Comparison of ENCODE assay signal across 1 cellular context in the genomic region with DNA sequence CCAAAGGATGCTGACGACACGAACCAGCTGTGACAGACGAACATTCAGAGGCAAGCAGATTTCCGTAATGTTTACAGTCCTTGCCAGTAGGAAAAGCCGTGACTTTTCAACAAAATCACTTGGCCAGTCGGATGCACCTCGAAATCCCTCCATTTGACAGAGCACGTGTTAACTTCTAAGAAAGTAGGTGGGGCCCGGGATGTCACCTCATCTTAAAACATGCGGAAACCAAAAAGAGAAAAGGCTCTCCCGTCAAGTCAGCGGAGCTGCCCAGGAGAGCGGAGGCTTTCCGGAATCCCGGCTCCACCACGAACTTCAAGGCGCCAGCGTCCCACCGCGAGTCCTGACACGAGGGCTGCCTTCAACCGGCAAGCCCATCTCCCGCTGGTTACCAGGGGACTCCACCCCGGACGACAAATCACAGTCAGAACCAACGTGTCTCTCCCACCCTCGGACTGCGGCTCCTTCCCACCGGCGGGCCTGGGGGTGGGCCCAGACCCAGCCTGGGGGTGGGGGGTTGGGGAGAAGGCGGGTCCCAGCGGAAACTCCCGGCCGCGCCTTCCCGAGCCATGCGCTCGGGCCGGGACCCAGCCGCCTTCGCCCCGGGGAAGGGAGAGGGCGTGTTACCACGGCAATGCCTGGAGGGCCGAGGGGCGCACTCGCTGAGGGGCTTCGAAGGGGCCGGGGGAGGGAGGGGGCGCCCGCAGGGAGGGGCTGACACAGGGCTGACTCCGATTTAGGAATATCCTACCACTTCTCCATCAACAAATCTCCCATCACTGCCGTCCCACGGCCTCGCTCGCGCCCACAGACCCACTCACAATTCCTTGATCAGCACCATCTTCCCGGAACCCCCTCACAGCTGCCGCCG.
TF ChIP-seq lines count a peak whose summit lies in the region.

No MANE protein-coding gene starts in this region.

TF ChIP-seq in HEK293, 187 proteins besides CTCF, POLR2A, EP300 and RAD21 (continued from another document and continues in another):
- TF ChIP-seq, protein P1, sequence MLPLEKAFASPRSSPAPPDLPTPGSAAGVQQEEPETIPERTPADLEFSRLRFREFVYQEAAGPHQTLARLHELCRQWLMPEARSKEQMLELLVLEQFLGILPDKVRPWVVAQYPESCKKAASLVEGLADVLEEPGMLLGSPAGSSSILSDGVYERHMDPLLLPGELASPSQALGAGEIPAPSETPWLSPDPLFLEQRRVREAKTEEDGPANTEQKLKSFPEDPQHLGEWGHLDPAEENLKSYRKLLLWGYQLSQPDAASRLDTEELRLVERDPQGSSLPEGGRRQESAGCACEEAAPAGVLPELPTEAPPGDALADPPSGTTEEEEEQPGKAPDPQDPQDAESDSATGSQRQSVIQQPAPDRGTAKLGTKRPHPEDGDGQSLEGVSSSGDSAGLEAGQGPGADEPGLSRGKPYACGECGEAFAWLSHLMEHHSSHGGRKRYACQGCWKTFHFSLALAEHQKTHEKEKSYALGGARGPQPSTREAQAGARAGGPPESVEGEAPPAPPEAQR (tag by site-specific recombination; IDR thresholded peaks at IDR 0.05), result no peak
- no peak for TF ChIP-seq ZFP37 (tag by site-specific recombination; IDR thresholded peaks at IDR 0.05)
- peak; percentile 77; the same call in 1 of the 2 replicates for TF ChIP-seq ZNF560 (tag by site-specific recombination; IDR thresholded peaks at IDR 0.05; ENCODE audit: borderline replicate concordance)
- peak; percentile 48 for TF ChIP-seq ZFHX2 (tag by site-specific recombination; conservative IDR thresholded peaks at IDR 0.05)
- peak; percentile 25 for TF ChIP-seq ZNF335 (tag by site-specific recombination; conservative IDR thresholded peaks at IDR 0.05)
- TF ChIP-seq PRDM1 (tag by site-specific recombination; IDR thresholded peaks at IDR 0.05), result no peak
- TF ChIP-seq, protein P2, sequence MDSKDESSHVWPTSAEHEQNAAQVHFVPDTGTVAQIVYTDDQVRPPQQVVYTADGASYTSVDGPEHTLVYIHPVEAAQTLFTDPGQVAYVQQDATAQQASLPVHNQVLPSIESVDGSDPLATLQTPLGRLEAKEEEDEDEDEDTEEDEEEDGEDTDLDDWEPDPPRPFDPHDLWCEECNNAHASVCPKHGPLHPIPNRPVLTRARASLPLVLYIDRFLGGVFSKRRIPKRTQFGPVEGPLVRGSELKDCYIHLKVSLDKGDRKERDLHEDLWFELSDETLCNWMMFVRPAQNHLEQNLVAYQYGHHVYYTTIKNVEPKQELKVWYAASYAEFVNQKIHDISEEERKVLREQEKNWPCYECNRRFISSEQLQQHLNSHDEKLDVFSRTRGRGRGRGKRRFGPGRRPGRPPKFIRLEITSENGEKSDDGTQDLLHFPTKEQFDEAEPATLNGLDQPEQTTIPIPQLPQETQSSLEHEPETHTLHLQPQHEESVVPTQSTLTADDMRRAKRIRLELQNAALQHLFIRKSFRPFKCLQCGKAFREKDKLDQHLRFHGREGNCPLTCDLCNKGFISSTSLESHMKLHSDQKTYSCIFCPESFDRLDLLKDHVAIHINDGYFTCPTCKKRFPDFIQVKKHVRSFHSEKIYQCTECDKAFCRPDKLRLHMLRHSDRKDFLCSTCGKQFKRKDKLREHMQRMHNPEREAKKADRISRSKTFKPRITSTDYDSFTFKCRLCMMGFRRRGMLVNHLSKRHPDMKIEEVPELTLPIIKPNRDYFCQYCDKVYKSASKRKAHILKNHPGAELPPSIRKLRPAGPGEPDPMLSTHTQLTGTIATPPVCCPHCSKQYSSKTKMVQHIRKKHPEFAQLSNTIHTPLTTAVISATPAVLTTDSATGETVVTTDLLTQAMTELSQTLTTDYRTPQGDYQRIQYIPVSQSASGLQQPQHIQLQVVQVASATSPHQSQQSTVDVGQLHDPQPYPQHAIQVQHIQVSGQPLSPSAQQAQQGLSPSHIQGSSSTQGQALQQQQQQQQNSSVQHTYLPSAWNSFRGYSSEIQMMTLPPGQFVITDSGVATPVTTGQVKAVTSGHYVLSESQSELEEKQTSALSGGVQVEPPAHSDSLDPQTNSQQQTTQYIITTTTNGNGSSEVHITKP (tag by site-specific recombination; IDR thresholded peaks at IDR 0.05), result peak; percentile 95
- TF ChIP-seq ZNF169 (tag by site-specific recombination; IDR thresholded peaks at IDR 0.05), result no peak
- peak; percentile 81 for TF ChIP-seq KLF1 (tag by site-specific recombination; IDR thresholded peaks at IDR 0.05)
- TF ChIP-seq YY2 (tag by site-specific recombination; IDR thresholded peaks at IDR 0.05), result 0 out of 2 replicates have a peak, but pooled peaks have one; percentile 13
- TF ChIP-seq MEIS1 (CRISPR knock-in tag; IDR thresholded peaks at IDR 0.05; ENCODE audit: borderline replicate concordance), result no peak
- TF ChIP-seq, protein P3, sequence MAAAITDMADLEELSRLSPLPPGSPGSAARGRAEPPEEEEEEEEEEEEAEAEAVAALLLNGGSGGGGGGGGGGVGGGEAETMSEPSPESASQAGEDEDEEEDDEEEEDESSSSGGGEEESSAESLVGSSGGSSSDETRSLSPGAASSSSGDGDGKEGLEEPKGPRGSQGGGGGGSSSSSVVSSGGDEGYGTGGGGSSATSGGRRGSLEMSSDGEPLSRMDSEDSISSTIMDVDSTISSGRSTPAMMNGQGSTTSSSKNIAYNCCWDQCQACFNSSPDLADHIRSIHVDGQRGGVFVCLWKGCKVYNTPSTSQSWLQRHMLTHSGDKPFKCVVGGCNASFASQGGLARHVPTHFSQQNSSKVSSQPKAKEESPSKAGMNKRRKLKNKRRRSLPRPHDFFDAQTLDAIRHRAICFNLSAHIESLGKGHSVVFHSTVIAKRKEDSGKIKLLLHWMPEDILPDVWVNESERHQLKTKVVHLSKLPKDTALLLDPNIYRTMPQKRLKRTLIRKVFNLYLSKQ (tag by site-specific recombination; IDR thresholded peaks at IDR 0.05; ENCODE audit: borderline replicate concordance), result no peak
- no peak for TF ChIP-seq ZNF157 (tag by site-specific recombination; IDR thresholded peaks at IDR 0.05)
- TF ChIP-seq ZNF341 (tag by site-specific recombination; IDR thresholded peaks at IDR 0.05; ENCODE audit: low read depth), result no peak
- TF ChIP-seq SP2 (tag by site-specific recombination; IDR thresholded peaks at IDR 0.05), result peak; percentile 86
- no peak for TF ChIP-seq ZNF610 (tag by site-specific recombination; IDR thresholded peaks at IDR 0.05; ENCODE audit: borderline replicate concordance)
- no peak for TF ChIP-seq FEZF1 (tag by site-specific recombination; IDR thresholded peaks at IDR 0.05)
- no peak for TF ChIP-seq SETDB1 (IDR thresholded peaks at IDR 0.05; ENCODE audit: insufficient read length, low read length)
- peak; percentile 22; the same call in 1 of the 2 replicates for TF ChIP-seq ZBTB20 (tag by site-specific recombination; IDR thresholded peaks at IDR 0.05)
- peak; percentile 45; the same call in 1 of the 2 replicates for TF ChIP-seq KLF10 (tag by site-specific recombination; IDR thresholded peaks at IDR 0.05)
- TF ChIP-seq, protein P4, sequence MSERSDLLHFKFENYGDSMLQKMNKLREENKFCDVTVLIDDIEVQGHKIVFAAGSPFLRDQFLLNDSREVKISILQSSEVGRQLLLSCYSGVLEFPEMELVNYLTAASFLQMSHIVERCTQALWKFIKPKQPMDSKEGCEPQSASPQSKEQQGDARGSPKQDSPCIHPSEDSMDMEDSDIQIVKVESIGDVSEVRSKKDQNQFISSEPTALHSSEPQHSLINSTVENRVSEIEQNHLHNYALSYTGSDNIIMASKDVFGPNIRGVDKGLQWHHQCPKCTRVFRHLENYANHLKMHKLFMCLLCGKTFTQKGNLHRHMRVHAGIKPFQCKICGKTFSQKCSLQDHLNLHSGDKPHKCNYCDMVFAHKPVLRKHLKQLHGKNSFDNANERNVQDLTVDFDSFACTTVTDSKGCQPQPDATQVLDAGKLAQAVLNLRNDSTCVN (tag by site-specific recombination; optimal IDR thresholded peaks at IDR 0.05), result no peak
- no peak for TF ChIP-seq SP3 (tag by site-specific recombination; IDR thresholded peaks at IDR 0.05)
- TF ChIP-seq, protein P5, sequence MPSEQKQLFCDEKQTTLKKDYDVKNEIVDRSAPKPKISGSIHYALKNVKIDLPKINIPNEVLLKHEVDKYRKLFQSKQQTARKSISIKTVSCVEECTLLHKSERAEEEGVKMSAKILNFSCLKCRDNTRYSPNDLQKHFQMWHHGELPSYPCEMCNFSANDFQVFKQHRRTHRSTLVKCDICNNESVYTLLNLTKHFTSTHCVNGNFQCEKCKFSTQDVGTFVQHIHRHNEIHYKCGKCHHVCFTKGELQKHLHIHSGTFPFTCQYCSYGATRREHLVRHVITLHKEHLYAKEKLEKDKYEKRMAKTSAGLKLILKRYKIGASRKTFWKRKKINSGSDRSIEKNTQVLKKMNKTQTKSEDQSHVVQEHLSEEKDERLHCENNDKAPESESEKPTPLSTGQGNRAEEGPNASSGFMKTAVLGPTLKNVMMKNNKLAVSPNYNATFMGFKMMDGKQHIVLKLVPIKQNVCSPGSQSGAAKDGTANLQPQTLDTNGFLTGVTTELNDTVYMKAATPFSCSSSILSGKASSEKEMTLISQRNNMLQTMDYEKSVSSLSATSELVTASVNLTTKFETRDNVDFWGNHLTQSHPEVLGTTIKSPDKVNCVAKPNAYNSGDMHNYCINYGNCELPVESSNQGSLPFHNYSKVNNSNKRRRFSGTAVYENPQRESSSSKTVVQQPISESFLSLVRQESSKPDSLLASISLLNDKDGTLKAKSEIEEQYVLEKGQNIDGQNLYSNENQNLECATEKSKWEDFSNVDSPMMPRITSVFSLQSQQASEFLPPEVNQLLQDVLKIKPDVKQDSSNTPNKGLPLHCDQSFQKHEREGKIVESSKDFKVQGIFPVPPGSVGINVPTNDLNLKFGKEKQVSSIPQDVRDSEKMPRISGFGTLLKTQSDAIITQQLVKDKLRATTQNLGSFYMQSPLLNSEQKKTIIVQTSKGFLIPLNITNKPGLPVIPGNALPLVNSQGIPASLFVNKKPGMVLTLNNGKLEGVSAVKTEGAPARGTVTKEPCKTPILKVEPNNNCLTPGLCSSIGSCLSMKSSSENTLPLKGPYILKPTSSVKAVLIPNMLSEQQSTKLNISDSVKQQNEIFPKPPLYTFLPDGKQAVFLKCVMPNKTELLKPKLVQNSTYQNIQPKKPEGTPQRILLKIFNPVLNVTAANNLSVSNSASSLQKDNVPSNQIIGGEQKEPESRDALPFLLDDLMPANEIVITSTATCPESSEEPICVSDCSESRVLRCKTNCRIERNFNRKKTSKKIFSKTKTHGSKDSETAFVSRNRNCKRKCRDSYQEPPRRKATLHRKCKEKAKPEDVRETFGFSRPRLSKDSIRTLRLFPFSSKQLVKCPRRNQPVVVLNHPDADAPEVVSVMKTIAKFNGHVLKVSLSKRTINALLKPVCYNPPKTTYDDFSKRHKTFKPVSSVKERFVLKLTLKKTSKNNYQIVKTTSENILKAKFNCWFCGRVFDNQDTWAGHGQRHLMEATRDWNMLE (tag by site-specific recombination; conservative IDR thresholded peaks at IDR 0.05; ENCODE audit: low read depth), result no peak
- TF ChIP-seq GLIS1 (tag by site-specific recombination; IDR thresholded peaks at IDR 0.05), result peak; percentile 37; the same call in 1 of the 2 replicates
- peak; percentile 63 for TF ChIP-seq ZIC2 (tag by site-specific recombination; IDR thresholded peaks at IDR 0.05)
- TF ChIP-seq ZNF544 (tag by site-specific recombination; IDR thresholded peaks at IDR 0.05), result no peak
- TF ChIP-seq MYNN (tag by site-specific recombination; IDR thresholded peaks at IDR 0.05; ENCODE audit: borderline replicate concordance), result no peak
- peak; percentile 30; the same call in 1 of the 2 replicates for TF ChIP-seq KLF16 (tag by site-specific recombination; IDR thresholded peaks at IDR 0.05)
- no peak for TF ChIP-seq GFI1B (tag by site-specific recombination; IDR thresholded peaks at IDR 0.05)
- no peak for TF ChIP-seq SCRT2 (tag by site-specific recombination; IDR thresholded peaks at IDR 0.05)
- 0 out of 2 replicates have a peak, but pooled peaks have one; percentile 26 for TF ChIP-seq ZNF501 (tag by site-specific recombination; IDR thresholded peaks at IDR 0.05)
- TF ChIP-seq, protein P6, sequence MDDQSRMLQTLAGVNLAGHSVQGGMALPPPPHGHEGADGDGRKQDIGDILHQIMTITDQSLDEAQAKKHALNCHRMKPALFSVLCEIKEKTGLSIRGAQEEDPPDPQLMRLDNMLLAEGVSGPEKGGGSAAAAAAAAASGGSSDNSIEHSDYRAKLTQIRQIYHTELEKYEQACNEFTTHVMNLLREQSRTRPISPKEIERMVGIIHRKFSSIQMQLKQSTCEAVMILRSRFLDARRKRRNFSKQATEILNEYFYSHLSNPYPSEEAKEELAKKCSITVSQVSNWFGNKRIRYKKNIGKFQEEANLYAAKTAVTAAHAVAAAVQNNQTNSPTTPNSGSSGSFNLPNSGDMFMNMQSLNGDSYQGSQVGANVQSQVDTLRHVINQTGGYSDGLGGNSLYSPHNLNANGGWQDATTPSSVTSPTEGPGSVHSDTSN (CRISPR knock-in tag; IDR thresholded peaks at IDR 0.05), result no peak
- no peak for TF ChIP-seq ZNF24 (tag by site-specific recombination; IDR thresholded peaks at IDR 0.05)
- 0 out of 2 replicates have a peak, but pooled peaks have one; percentile 53 for TF ChIP-seq ZNF600 (tag by site-specific recombination; IDR thresholded peaks at IDR 0.05)
- TF ChIP-seq, protein P7, sequence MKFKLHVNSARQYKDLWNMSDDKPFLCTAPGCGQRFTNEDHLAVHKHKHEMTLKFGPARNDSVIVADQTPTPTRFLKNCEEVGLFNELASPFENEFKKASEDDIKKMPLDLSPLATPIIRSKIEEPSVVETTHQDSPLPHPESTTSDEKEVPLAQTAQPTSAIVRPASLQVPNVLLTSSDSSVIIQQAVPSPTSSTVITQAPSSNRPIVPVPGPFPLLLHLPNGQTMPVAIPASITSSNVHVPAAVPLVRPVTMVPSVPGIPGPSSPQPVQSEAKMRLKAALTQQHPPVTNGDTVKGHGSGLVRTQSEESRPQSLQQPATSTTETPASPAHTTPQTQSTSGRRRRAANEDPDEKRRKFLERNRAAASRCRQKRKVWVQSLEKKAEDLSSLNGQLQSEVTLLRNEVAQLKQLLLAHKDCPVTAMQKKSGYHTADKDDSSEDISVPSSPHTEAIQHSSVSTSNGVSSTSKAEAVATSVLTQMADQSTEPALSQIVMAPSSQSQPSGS (tag by site-specific recombination; IDR thresholded peaks at IDR 0.05; ENCODE audit: low read depth), result no peak
- TF ChIP-seq ZNF571 (tag by site-specific recombination; IDR thresholded peaks at IDR 0.05), result no peak
- TF ChIP-seq IKZF3 (tag by site-specific recombination; IDR thresholded peaks at IDR 0.05), result peak; percentile 13; the same call in 1 of the 2 replicates
- no peak for TF ChIP-seq ZNF747 (tag by site-specific recombination; IDR thresholded peaks at IDR 0.05)
- TF ChIP-seq ZNF76 (tag by site-specific recombination; IDR thresholded peaks at IDR 0.05; ENCODE audit: borderline replicate concordance, low read depth), result 0 out of 2 replicates have a peak, but pooled peaks have one; percentile 15
- TF ChIP-seq ZNF555 (tag by site-specific recombination; conservative IDR thresholded peaks at IDR 0.05), result no peak
- TF ChIP-seq ZNF433 (tag by site-specific recombination; IDR thresholded peaks at IDR 0.05; ENCODE audit: low read depth), result no peak
- peak; percentile 92 for TF ChIP-seq ZNF510 (tag by site-specific recombination; IDR thresholded peaks at IDR 0.05; ENCODE audit: insufficient replicate concordance)
- no peak for TF ChIP-seq ZNF514 (tag by site-specific recombination; IDR thresholded peaks at IDR 0.05)
- peak; percentile 76 for TF ChIP-seq GLIS2 (tag by site-specific recombination; IDR thresholded peaks at IDR 0.05)
- TF ChIP-seq WT1 (tag by site-specific recombination; IDR thresholded peaks at IDR 0.05), result no peak
- no peak for TF ChIP-seq ZNF707 (tag by site-specific recombination; IDR thresholded peaks at IDR 0.05)
- no peak for TF ChIP-seq ZBTB7A (tag by site-specific recombination; IDR thresholded peaks at IDR 0.05; ENCODE audit: low read depth)
